ENCODE assay signal across 9 cellular contexts in the genomic region with DNA sequence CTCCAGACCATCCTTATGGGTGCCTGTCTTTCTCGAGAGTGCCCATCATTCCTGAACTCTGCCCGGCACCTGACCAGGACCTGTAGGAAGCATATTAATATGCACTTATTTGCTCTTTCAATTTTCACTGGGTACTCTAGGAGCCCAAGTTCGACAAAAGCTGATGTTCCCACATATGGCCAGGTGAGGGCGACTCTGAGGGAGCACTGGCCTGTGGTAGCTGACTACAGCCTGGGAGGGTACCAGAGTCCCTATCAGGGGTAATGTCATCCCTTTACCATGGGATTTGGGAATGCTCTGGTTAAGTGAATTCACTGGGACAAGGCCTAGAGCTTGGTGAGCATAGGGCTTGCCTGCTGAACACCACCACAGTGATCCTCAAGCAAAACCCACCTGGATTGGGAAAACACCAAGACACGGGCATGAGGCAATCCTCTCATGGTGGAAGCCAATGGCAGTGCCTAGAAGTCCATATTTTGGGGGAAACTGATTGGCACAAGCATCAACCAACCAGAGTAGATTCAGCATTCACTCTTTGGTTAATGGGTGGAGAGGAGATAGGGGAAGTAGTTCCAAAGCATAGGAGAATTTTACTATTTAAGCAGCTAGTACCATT.
DNase-seq lines count a peak whose midpoint lies in the region; ATAC-seq and TF ChIP-seq lines count a peak whose summit lies in the region.
"Had no signal": no experiment of that assay in that cellular context is flagged by ENCODE, and none has a peak within 500 bp of the region (broad histone marks: within the 10 kb centered on the region; RNA-seq: fewer than 3 reads in every experiment).

No MANE protein-coding gene starts in this region.

- H3K9me3 ChIP-seq in gastrocnemius medialis, result no peaks in the 10 kb centered on the region

- DNase-seq in SIG-M5 treated with dmso at 0.1 percent for 504 hours (lab: John Stamatoyannopoulos, UW; ENCODE audit: unreplicated experiment) (peak; percentile 11), SIG-M5 (lab: John Stamatoyannopoulos, UW) (no peak), RWPE1 (ENCODE audit: low spot score) (peak; percentile 33), ecto neural progenitor cell (ENCODE audit: low spot score) (peak; percentile 58), gastrocnemius medialis (no peak), NCI-H345 treated with DMSO at 0.1 percent for 48 hours (lab: John Stamatoyannopoulos, UW; ENCODE audit: unreplicated experiment) (no peak)
- peak; percentile 75 for DNase-seq in stimulated activated CD8-positive, alpha-beta memory T cell treated with anti-CD3 and anti-CD28 coated beads, Interleukin-4, amount 100 ng/mL, for 48 hours
- DNase-seq in stimulated activated naive CD4-positive, alpha-beta T cell treated with Interleukin-2 at 50 U/mL for 16 hours (lab: John Stamatoyannopoulos, UW), result no peak

- H3K27ac ChIP-seq in RWPE1 (no peak overlapping the region), gastrocnemius medialis (no peak overlapping the region)

- intact Hi-C loops in gastrocnemius medialis (cut with DNase I; ENCODE audit: low total_unique reads), result loop anchor here (10.0 kb wide), 1 partner anchor 86 kb away; no protein-coding TSS in a partner anchor

- TF ChIP-seq CTCF in RWPE1 (conservative IDR thresholded peaks at IDR 0.05; ENCODE audit: low read depth) (no peak), gastrocnemius medialis (IDR thresholded peaks at IDR 0.05 in 4 of 5, conservative IDR thresholded peaks at IDR 0.05 in 1 of 5) (no peak)

- no peaks in the 10 kb centered on the region for H3K36me3 ChIP-seq in gastrocnemius medialis

- ATAC-seq in gastrocnemius medialis, result no peak
- ATAC-seq: CD8-positive, alpha-beta T cell had no signal

- POLR2A ChIA-PET in RWPE1 (lab: Yijun Ruan, JAX; ENCODE audit: low non-redundant PET), result no interaction called here

- H3K4me3 ChIP-seq in gastrocnemius medialis, result no peak overlapping the region

- in situ Hi-C loops in gastrocnemius medialis (cut with MboI; ENCODE audit: low sequenced_read_pairs in 4 of 4), result no loop called here

- H3K4me1 ChIP-seq in gastrocnemius medialis, result peaks cover 0 to 7% of the 10 kb centered on the region in 2 donors

- no peak for TF ChIP-seq POLR2A in gastrocnemius medialis (IDR thresholded peaks at IDR 0.05)

- CTCF ChIA-PET in RWPE1 (lab: Yijun Ruan, JAX), result interaction anchor here (0.6 to 1.3 kb wide), 8 partner anchors 32 to 858 kb away, joined by 3 to 14 read pairs (median 3); no protein-coding TSS in a partner anchor

- no peaks in the 10 kb centered on the region for H3K27me3 ChIP-seq in gastrocnemius medialis

Comparison
In these comparisons a context has a peak if more than half of its experiments do, and no peak if none do; other contexts are left out.
1. DNase-seq: peak in SIG-M5 treated with dmso at 0.1 percent for 504 hours (single experiment), RWPE1 (single experiment), ecto neural progenitor cell (single experiment) and stimulated activated CD8-positive, alpha-beta memory T cell treated with anti-CD3 and anti-CD28 coated beads, Interleukin-4, amount 100 ng/mL, for 48 hours (single experiment); none in SIG-M5 (single experiment), stimulated activated naive CD4-positive, alpha-beta T cell treated with Interleukin-2 at 50 U/mL for 16 hours (single experiment), gastrocnemius medialis (0 of 2) and NCI-H345 treated with DMSO at 0.1 percent for 48 hours (single experiment).